Comparison of ENCODE assay signal across 23 cellular contexts in genomic region chr16:67708368-67708771, GRCh38. TPM values are rescaled to one million over a fixed set of nuclear protein-coding genes. Genes with fewer than 3 reads are reported as not detected.
A peak's percentile ranks its signal among the peaks of the same experiment; 100 is the strongest.
DNase-seq lines count a peak whose midpoint lies in the region; ATAC-seq, FAIRE-seq and TF ChIP-seq lines count a peak whose summit lies in the region.
"Had no signal": no experiment of that assay in that cellular context is flagged by ENCODE, and none has a peak within 500 bp of the region (broad histone marks: within the 10 kb centered on the region; RNA-seq: fewer than 3 reads in every experiment).

No MANE protein-coding gene starts in this region.

- no peaks in the 10 kb centered on the region for H3K9me3 ChIP-seq in osteoblast (ENCODE audit: low read depth, low read length)
- no peaks in the 10 kb centered on the region for H3K9me3 ChIP-seq in CD8-positive, alpha-beta T cell (ENCODE audit: low read length)
- H3K9me3 ChIP-seq: Caco-2, prostate gland, thyroid gland had no signal

- POLR2A ChIA-PET in CD8-positive, alpha-beta T cell (lab: Charles Lee), result no interaction called here

- no peak for TF ChIP-seq CTCF in bronchial epithelial cell (IDR thresholded peaks at IDR 0.05; ENCODE audit: insufficient read depth, low read length, severe bottlenecking)
- TF ChIP-seq CTCF in osteoblast (IDR thresholded peaks at IDR 0.05; ENCODE audit: extremely low read depth, low read depth, low read length), result no peak
- no peak for TF ChIP-seq CTCF in CD8-positive, alpha-beta T cell (IDR thresholded peaks at IDR 0.05)

- FAIRE-seq in bronchial epithelial cell (lab: Jason Lieb, UNC), result no peak
- FAIRE-seq: frontal cortex had no signal

- peak overlapping the region in 1 of 2 donors; percentile 70 for H3K27ac Mint-ChIP-seq in effector memory CD8-positive, alpha-beta T cell
- no peak overlapping the region for H3K27ac Mint-ChIP-seq in activated naive CD4-positive, alpha-beta T cell treated with anti-CD3 and anti-CD28 coated beads, Interleukin-2, amount 10 ng/mL, durations not matched to agents 7 days and 5 days
- no peak overlapping the region for H3K27ac Mint-ChIP-seq in CD8-positive, alpha-beta T cell
- H3K27ac Mint-ChIP-seq: activated B cell treated with CpG ODN at 0.5 μM for 24 hours; activated CD8-positive, alpha-beta T cell treated with anti-CD3 and anti-CD28 coated beads, Interleukin-2, amount 10 ng/mL, durations not matched to agents 7 days and 5 days; activated naive CD4-positive, alpha-beta T cell treated with anti-CD3 and anti-CD28 coated beads, Interleukin-2, amount 50 U/mL, for 24 hours; activated T-cell treated with anti-CD3 and anti-CD28 coated beads, Interleukin-2, amount 50 U/mL, for 72 hours; nephron had no signal

- no peak overlapping the region for H3K4me2 ChIP-seq in osteoblast (ENCODE audit: insufficient read depth, low read length)
- H3K4me2 ChIP-seq: PC-9 had no signal

- peaks cover 9% of the 10 kb centered on the region for H3K4me1 ChIP-seq in osteoblast (ENCODE audit: insufficient read depth, low read length)
- peaks cover 9% of the 10 kb centered on the region for H3K4me1 ChIP-seq in CD8-positive, alpha-beta T cell (ENCODE audit: insufficient read depth, low read length)
- H3K4me1 ChIP-seq: Caco-2, prostate gland, thyroid gland had no signal

- H3K36me3 ChIP-seq in bronchial epithelial cell (ENCODE audit: control insufficient read depth, insufficient read depth, low read length) (no peaks in the 10 kb centered on the region), osteoblast (ENCODE audit: insufficient read depth, low read length) (no peaks in the 10 kb centered on the region)
- no peaks in the 10 kb centered on the region for H3K36me3 ChIP-seq in CD8-positive, alpha-beta T cell (ENCODE audit: insufficient read depth, low read length)
- H3K36me3 ChIP-seq: prostate gland, thyroid gland had no signal

- no peak overlapping the region for H2AFZ ChIP-seq in osteoblast (ENCODE audit: low read length)
- H2AFZ ChIP-seq: PC-9 had no signal

- H3K4me3 Mint-ChIP-seq in effector memory CD8-positive, alpha-beta T cell, result no peak overlapping the region
- no peak overlapping the region for H3K4me3 Mint-ChIP-seq in activated naive CD4-positive, alpha-beta T cell treated with anti-CD3 and anti-CD28 coated beads, Interleukin-2, amount 10 ng/mL, durations not matched to agents 7 days and 5 days
- no peak overlapping the region for H3K4me3 Mint-ChIP-seq in CD8-positive, alpha-beta T cell
- H3K4me3 Mint-ChIP-seq: activated B cell treated with CpG ODN at 0.5 μM for 24 hours; activated CD8-positive, alpha-beta T cell treated with anti-CD3 and anti-CD28 coated beads, Interleukin-2, amount 10 ng/mL, durations not matched to agents 7 days and 5 days; activated naive CD4-positive, alpha-beta T cell treated with anti-CD3 and anti-CD28 coated beads, Interleukin-2, amount 50 U/mL, for 24 hours; activated T-cell treated with anti-CD3 and anti-CD28 coated beads, Interleukin-2, amount 50 U/mL, for 72 hours; nephron had no signal

- CTCF ChIA-PET in activated naive CD4-positive, alpha-beta T cell treated with anti-CD3 and anti-CD28 coated beads, Interleukin-2, amount 10 ng/mL, durations not matched to agents 7 days and 5 days (lab: Charles Lee), result interaction anchor here (0.7 kb wide), 1 partner anchor 108 kb away, joined by 5 read pairs; no protein-coding TSS in a partner anchor
- CTCF ChIA-PET in CD8-positive, alpha-beta T cell (lab: Charles Lee), result interaction anchor here (0.8 kb wide), 1 partner anchor 717 kb away, joined by 3 read pairs; no protein-coding TSS in a partner anchor

- intact Hi-C loops in sciatic nerve (cut with DNase I), result no loop called here
- intact Hi-C loops in CD8-positive, alpha-beta T cell (cut with DNase I, micrococcal nuclease), result no loop called here

- H4K20me1 ChIP-seq in osteoblast (ENCODE audit: insufficient read depth, low read length), result peaks cover 43% of the 10 kb centered on the region

- DNase-seq in EH (ENCODE audit: low read depth) (peak; percentile 32), HS-5 (ENCODE audit: low read depth) (peak; percentile 60), bronchial epithelial cell (ENCODE audit: low read depth) (peak; percentile 36), osteoblast (ENCODE audit: insufficient read length, low spot score, missing footprints) (peak; percentile 92), sciatic nerve (ENCODE audit: low spot score) (no peak)
- no peak for DNase-seq in effector memory CD8-positive, alpha-beta T cell
- DNase-seq in activated naive CD4-positive, alpha-beta T cell treated with anti-CD3 and anti-CD28 coated beads, Interleukin-2, amount 10 ng/mL, durations not matched to agents 7 days and 5 days, result no peak
- DNase-seq in CD8-positive, alpha-beta T cell, result no peak
- DNase-seq: activated B cell treated with CpG ODN at 0.5 μM for 24 hours; activated CD8-positive, alpha-beta T cell treated with anti-CD3 and anti-CD28 coated beads, Interleukin-2, amount 10 ng/mL, durations not matched to agents 7 days and 5 days; activated T-cell treated with anti-CD3 and anti-CD28 coated beads, Interleukin-2, amount 50 U/mL, for 72 hours; AML-193; Caco-2; GOT3; NCI-H146; NCI-H2227 treated with DMSO at 0.1 percent for 48 hours; PC-9; thyroid gland had no signal

- no peak overlapping the region for H3K4me3 ChIP-seq in bronchial epithelial cell (ENCODE audit: low read depth, low read length)
- no peak overlapping the region for H3K4me3 ChIP-seq in osteoblast (ENCODE audit: insufficient read depth, low read length)
- H3K4me3 ChIP-seq in CD8-positive, alpha-beta T cell (ENCODE audit: low read depth, low read length), result no peak overlapping the region
- H3K4me3 ChIP-seq: PC-9, prostate gland, thyroid gland had no signal

- peaks cover 8% of the 10 kb centered on the region for H3K36me3 Mint-ChIP-seq in effector memory CD8-positive, alpha-beta T cell (ENCODE audit: insufficient read depth)
- peaks cover 4% of the 10 kb centered on the region for H3K36me3 Mint-ChIP-seq in activated naive CD4-positive, alpha-beta T cell treated with anti-CD3 and anti-CD28 coated beads, Interleukin-2, amount 10 ng/mL, durations not matched to agents 7 days and 5 days
- peaks cover 12% of the 10 kb centered on the region for H3K36me3 Mint-ChIP-seq in CD8-positive, alpha-beta T cell

- no peaks in the 10 kb centered on the region for H3K9me3 Mint-ChIP-seq in effector memory CD8-positive, alpha-beta T cell
- H3K9me3 Mint-ChIP-seq in activated naive CD4-positive, alpha-beta T cell treated with anti-CD3 and anti-CD28 coated beads, Interleukin-2, amount 10 ng/mL, durations not matched to agents 7 days and 5 days, result no peaks in the 10 kb centered on the region
- no peaks in the 10 kb centered on the region for H3K9me3 Mint-ChIP-seq in CD8-positive, alpha-beta T cell
- H3K9me3 Mint-ChIP-seq: activated B cell treated with CpG ODN at 0.5 μM for 24 hours; activated naive CD4-positive, alpha-beta T cell treated with anti-CD3 and anti-CD28 coated beads, Interleukin-2, amount 50 U/mL, for 24 hours; activated T-cell treated with anti-CD3 and anti-CD28 coated beads, Interleukin-2, amount 50 U/mL, for 72 hours; nephron had no signal

- no peak for ATAC-seq in sciatic nerve
- no peak for ATAC-seq in effector memory CD8-positive, alpha-beta T cell (replicated peaks)
- no peak for ATAC-seq in CD8-positive, alpha-beta T cell
- ATAC-seq: activated CD8-positive, alpha-beta T cell treated with anti-CD3 and anti-CD28 coated beads, Interleukin-2, amount 10 ng/mL, durations not matched to agents 7 days and 5 days; activated T-cell treated with anti-CD3 and anti-CD28 coated beads, Interleukin-2, amount 50 U/mL, for 72 hours had no signal

- no peaks in the 10 kb centered on the region for H3K27me3 Mint-ChIP-seq in effector memory CD8-positive, alpha-beta T cell
- H3K27me3 Mint-ChIP-seq in activated naive CD4-positive, alpha-beta T cell treated with anti-CD3 and anti-CD28 coated beads, Interleukin-2, amount 10 ng/mL, durations not matched to agents 7 days and 5 days, result no peaks in the 10 kb centered on the region
- no peaks in the 10 kb centered on the region for H3K27me3 Mint-ChIP-seq in CD8-positive, alpha-beta T cell (ENCODE audit: low read depth)
- H3K27me3 Mint-ChIP-seq: activated B cell treated with CpG ODN at 0.5 μM for 24 hours; activated naive CD4-positive, alpha-beta T cell treated with anti-CD3 and anti-CD28 coated beads, Interleukin-2, amount 50 U/mL, for 24 hours had no signal

- H3K27ac ChIP-seq in osteoblast (ENCODE audit: low read depth, low read length), result peak overlapping the region; percentile 23
- no peak overlapping the region for H3K27ac ChIP-seq in CD8-positive, alpha-beta T cell (ENCODE audit: low read depth, low read length)
- H3K27ac ChIP-seq: PC-9, prostate gland, thyroid gland had no signal

- H3K4me1 Mint-ChIP-seq in effector memory CD8-positive, alpha-beta T cell (ENCODE audit: low read depth in 2 of 2), result peaks cover 13 to 28% of the 10 kb centered on the region in 2 donors
- H3K4me1 Mint-ChIP-seq in activated naive CD4-positive, alpha-beta T cell treated with anti-CD3 and anti-CD28 coated beads, Interleukin-2, amount 10 ng/mL, durations not matched to agents 7 days and 5 days, result peaks cover 13% of the 10 kb centered on the region
- H3K4me1 Mint-ChIP-seq in CD8-positive, alpha-beta T cell (ENCODE audit: low read depth), result peaks cover 18% of the 10 kb centered on the region
- H3K4me1 Mint-ChIP-seq: activated B cell treated with CpG ODN at 0.5 μM for 24 hours had no signal

- H3K27me3 ChIP-seq in bronchial epithelial cell (ENCODE audit: control insufficient read depth, insufficient read depth, low read length) (no peaks in the 10 kb centered on the region), osteoblast (ENCODE audit: insufficient read depth, low read length) (no peaks in the 10 kb centered on the region)
- no peaks in the 10 kb centered on the region for H3K27me3 ChIP-seq in CD8-positive, alpha-beta T cell (ENCODE audit: insufficient read depth, low read length)
- H3K27me3 ChIP-seq: thyroid gland had no signal

- peaks cover 71% of the 10 kb centered on the region for H3K79me2 ChIP-seq in osteoblast (ENCODE audit: insufficient read depth, low read length)

RNA-seq across cellular contexts. Expression of gene GFOD2, which starts 10.7 kb away (rescaled TPM):
- total RNA-seq in bronchial epithelial cell, result 17.9 and 23.6 TPM in 2 replicates
- total RNA-seq in osteoblast, result 15.9 and 19.4 TPM in 2 replicates
- 16.8 TPM for total RNA-seq in sciatic nerve
- 1 to 10 TPM; 2.4 to 2.6 TPM for total RNA-seq in CD8-positive, alpha-beta T cell

RNA-seq across cellular contexts. Expression of gene C16orf86, which starts 41.8 kb away (rescaled TPM):
- total RNA-seq in bronchial epithelial cell (0.26 and 0.79 TPM in 2 replicates), osteoblast (6.2 and 6.9 TPM in 2 replicates), sciatic nerve (8.6 TPM)
- 1 to 10 TPM; 1.4 to 1.6 TPM for total RNA-seq in CD8-positive, alpha-beta T cell
- total RNA-seq: Daoy had no signal

RNA-seq across cellular contexts. Expression of gene ENKD1, which starts 41.8 kb away (rescaled TPM):
- total RNA-seq in bronchial epithelial cell, result 12.8 and 15.5 TPM in 2 replicates
- total RNA-seq in osteoblast, result 13.3 and 15.9 TPM in 2 replicates
- total RNA-seq in sciatic nerve, result 19.7 TPM
- total RNA-seq in CD8-positive, alpha-beta T cell, result 1 to 10 TPM; 1.7 to 2.5 TPM

RNA-seq across cellular contexts. Expression of gene PARD6A, which starts 47.6 kb away (rescaled TPM):
- total RNA-seq in bronchial epithelial cell, result 2.6 and 4.4 TPM in 2 replicates
- 2.4 and 2.9 TPM in 2 replicates for total RNA-seq in osteoblast
- 5.6 TPM for total RNA-seq in sciatic nerve
- 1 to 10 TPM; 3.0 to 3.1 TPM for total RNA-seq in CD8-positive, alpha-beta T cell

RNA-seq across cellular contexts. Expression of gene ACD, which starts 48.3 kb away (rescaled TPM):
- total RNA-seq in bronchial epithelial cell (8.4 and 11.0 TPM in 2 replicates), osteoblast (16.5 and 18.8 TPM in 2 replicates), sciatic nerve (21.2 TPM)
- 10 to 100 TPM; 22.2 to 23.9 TPM for total RNA-seq in CD8-positive, alpha-beta T cell

Comparison
In these comparisons a context has a peak if more than half of its experiments do, and no peak if none do; other contexts are left out.
1. DNase-seq: peak in EH (single experiment), HS-5 (single experiment), bronchial epithelial cell (single experiment) and osteoblast (single experiment); none in sciatic nerve (single experiment), effector memory CD8-positive, alpha-beta T cell (0 of 3), activated naive CD4-positive, alpha-beta T cell treated with anti-CD3 and anti-CD28 coated beads, Interleukin-2, amount 10 ng/mL, durations not matched to agents 7 days and 5 days (single experiment) and CD8-positive, alpha-beta T cell (0 of 7).